Comparison of ENCODE assay signal across 8 cellular contexts in genomic region chr14:73784988-73785313, GRCh38.
A peak's percentile ranks its signal among the peaks of the same experiment; 100 is the strongest.
DNase-seq lines count a peak whose midpoint lies in the region; ATAC-seq and TF ChIP-seq lines count a peak whose summit lies in the region.

No MANE protein-coding gene starts in this region.

- no peaks in the 10 kb centered on the region for H3K9me3 ChIP-seq in ascending aorta
- H3K9me3 ChIP-seq in lung (ENCODE audit: control insufficient read depth in 2 of 2, insufficient read depth in 1 of 2, low read length in 1 of 2), result peaks cover 0 to 1% of the 10 kb centered on the region in 2 donors
- H3K9me3 ChIP-seq in thyroid gland, result no peaks in the 10 kb centered on the region

- peak overlapping the region; percentile 98 for H3K27ac ChIP-seq in ascending aorta
- H3K27ac ChIP-seq in lung (ENCODE audit: low read depth in 1 of 2, low read length in 1 of 2), result peak overlapping the region; percentile 98 to 99
- H3K27ac ChIP-seq in thyroid gland, result peak overlapping the region; percentile 90 to 98 (median 97)

- peak overlapping the region; percentile 95 for H3K27ac Mint-ChIP-seq in activated CD8-positive, alpha-beta memory T cell treated with anti-CD3 and anti-CD28 coated beads, Interleukin-2, amount 10 ng/mL, durations not matched to agents 7 days and 5 days

- no peaks in the 10 kb centered on the region for H3K9me3 Mint-ChIP-seq in activated CD8-positive, alpha-beta memory T cell treated with anti-CD3 and anti-CD28 coated beads, Interleukin-2, amount 10 ng/mL, durations not matched to agents 7 days and 5 days (ENCODE audit: low read depth)

- peak overlapping the region; percentile 85 for H3K4me3 Mint-ChIP-seq in activated CD8-positive, alpha-beta memory T cell treated with anti-CD3 and anti-CD28 coated beads, Interleukin-2, amount 10 ng/mL, durations not matched to agents 7 days and 5 days

- H3K4me1 ChIP-seq in ascending aorta (peaks cover 33 to 59% of the 10 kb centered on the region in 2 donors), lung (ENCODE audit: control insufficient read depth in 2 of 2, insufficient read depth in 2 of 2, low read length in 2 of 2) (peaks cover 28 to 36% of the 10 kb centered on the region in 2 donors), thyroid gland (peaks cover 49 to 65% of the 10 kb centered on the region in 2 donors)

- peaks cover 62% of the 10 kb centered on the region for H3K4me1 Mint-ChIP-seq in activated CD8-positive, alpha-beta memory T cell treated with anti-CD3 and anti-CD28 coated beads, Interleukin-2, amount 10 ng/mL, durations not matched to agents 7 days and 5 days

- TF ChIP-seq CTCF in ascending aorta (IDR thresholded peaks at IDR 0.05) (no peak), lung (IDR thresholded peaks at IDR 0.05; ENCODE audit: control extremely low read depth, extremely low read depth) (no peak), thyroid gland (IDR thresholded peaks at IDR 0.05) (no peak)

- WGBS in lung, 2 donors, result 60 to 69% methylated on average over 4 of the region's 4 CpGs
- 45 to 58% methylated on average over 4 of the region's 4 CpGs for WGBS in thyroid gland, 2 donors

- intact Hi-C loops in ascending aorta (cut with DNase I), result loop anchor here (1.0 to 5.0 kb wide), 5 partner anchors 10 to 102 kb away; partner anchors contain the start of gene ZNF410
- intact Hi-C loops in thyroid gland (cut with DNase I), result no loop called here

- ATAC-seq in activated CD8-positive, alpha-beta memory T cell treated with anti-CD3 and anti-CD28 coated beads, Interleukin-2, amount 10 ng/mL, durations not matched to agents 7 days and 5 days, result no peak
- ATAC-seq in lung (ENCODE audit: insufficient read depth, low FRiP score) (no peak), HG03354 (IDR thresholded peaks at IDR 0.05; ENCODE audit: poor library complexity, severe bottlenecking, unreplicated experiment) (no peak)

- CTCF ChIA-PET in activated CD8-positive, alpha-beta memory T cell treated with anti-CD3 and anti-CD28 coated beads, Interleukin-2, amount 10 ng/mL, durations not matched to agents 7 days and 5 days (lab: Charles Lee), result interaction anchor here (1.1 to 6.7 kb wide), 14 partner anchors 12 to 57 kb away, joined by 3 to 97 read pairs (median 10); a partner anchor contains a TSS

- peaks cover 20% of the 10 kb centered on the region for H3K36me3 Mint-ChIP-seq in activated CD8-positive, alpha-beta memory T cell treated with anti-CD3 and anti-CD28 coated beads, Interleukin-2, amount 10 ng/mL, durations not matched to agents 7 days and 5 days

- no peak for DNase-seq in activated CD8-positive, alpha-beta memory T cell treated with anti-CD3 and anti-CD28 coated beads, Interleukin-2, amount 10 ng/mL, durations not matched to agents 7 days and 5 days
- DNase-seq in activated CD8-positive, alpha-beta memory T cell treated with anti-CD3 and anti-CD28 coated beads, Interleukin-2, amount 50 U/mL, for 48 hours, result no peak
- no peak for DNase-seq in ascending aorta (ENCODE audit: low spot score in 2 of 2)
- DNase-seq in lung (ENCODE audit: low spot score), result no peak
- DNase-seq in thyroid gland, result peak; percentile 41 to 61
- no peak for DNase-seq in RKO (ENCODE audit: low spot score)
- DNase-seq in COR-L47 (lab: John Stamatoyannopoulos, UW), result no peak

- H3K27me3 Mint-ChIP-seq in activated CD8-positive, alpha-beta memory T cell treated with anti-CD3 and anti-CD28 coated beads, Interleukin-2, amount 10 ng/mL, durations not matched to agents 7 days and 5 days, result no peaks in the 10 kb centered on the region

- no peaks in the 10 kb centered on the region for H3K36me3 ChIP-seq in ascending aorta
- H3K36me3 ChIP-seq in lung (ENCODE audit: control insufficient read depth in 2 of 2, insufficient read depth in 2 of 2, low read length in 2 of 2), result peaks cover 0 to 2% of the 10 kb centered on the region in 2 donors
- H3K36me3 ChIP-seq in thyroid gland, result no peaks in the 10 kb centered on the region

- no peak for TF ChIP-seq POLR2A in thyroid gland (IDR thresholded peaks at IDR 0.05)

- H3K4me3 ChIP-seq in ascending aorta, result peak overlapping the region; percentile 87 to 89
- no peak overlapping the region for H3K4me3 ChIP-seq in lung
- H3K4me3 ChIP-seq in thyroid gland (replicated peaks in 1 of 3), result peak overlapping the region in 1 of 3 donors; percentile 67

- H3K27me3 ChIP-seq in ascending aorta, result no peaks in the 10 kb centered on the region
- H3K27me3 ChIP-seq in lung (ENCODE audit: control insufficient read depth, insufficient read depth), result no peaks in the 10 kb centered on the region
- H3K27me3 ChIP-seq in thyroid gland, result no peaks in the 10 kb centered on the region

Comparison
In these comparisons a context has a peak if more than half of its experiments do, and no peak if none do; other contexts are left out.
1. DNase-seq: peak in thyroid gland (2 of 2); none in activated CD8-positive, alpha-beta memory T cell treated with anti-CD3 and anti-CD28 coated beads, Interleukin-2, amount 10 ng/mL, durations not matched to agents 7 days and 5 days (single experiment), activated CD8-positive, alpha-beta memory T cell treated with anti-CD3 and anti-CD28 coated beads, Interleukin-2, amount 50 U/mL, for 48 hours (single experiment), ascending aorta (0 of 2), lung (single experiment), RKO (single experiment) and COR-L47 (single experiment).
2. Peak in every context shown above with its lines, with median percentiles within 50 percentile points of each other: H3K27ac ChIP-seq.